1 cellular context compared by ENCODE assay signal in the genomic region with DNA sequence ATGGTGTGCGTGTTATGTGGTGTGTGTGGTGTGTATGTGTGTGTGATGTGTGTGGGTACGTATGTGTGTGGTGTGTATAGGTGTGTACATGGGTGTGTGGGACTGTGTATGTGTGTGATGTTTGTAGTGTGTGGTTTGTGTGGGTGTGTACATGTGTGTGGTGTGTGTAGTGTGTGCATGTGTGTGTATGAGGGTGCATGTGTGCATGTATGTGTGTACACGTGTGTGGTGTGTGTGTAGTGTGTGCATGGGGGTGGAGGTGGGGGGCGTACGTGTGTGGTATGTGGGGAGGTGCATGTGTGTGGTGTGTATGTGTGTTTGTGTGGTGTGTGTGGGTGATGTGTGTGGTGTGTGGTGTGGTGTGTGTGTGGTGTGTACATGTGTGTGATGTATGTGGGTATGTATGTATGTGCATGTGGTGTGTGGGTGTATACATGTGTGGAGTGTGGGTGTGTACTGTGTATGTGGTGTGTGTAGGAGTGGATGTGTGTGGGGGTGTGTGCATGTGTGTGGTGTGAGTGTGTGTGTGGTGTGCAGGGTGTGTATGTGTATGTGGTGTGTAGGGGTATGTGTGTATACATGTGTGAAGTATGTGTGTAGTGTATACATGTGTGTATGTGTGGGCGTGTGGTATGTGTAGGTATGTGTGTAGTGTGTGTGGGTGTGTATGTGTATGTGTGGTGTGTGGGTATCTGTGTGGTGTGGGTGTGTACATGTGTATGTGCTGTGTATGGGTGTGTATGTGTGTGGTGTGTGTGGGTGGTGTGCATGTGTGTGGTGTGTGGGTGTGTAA.
TF ChIP-seq lines count a peak whose summit lies in the region.

No MANE protein-coding gene starts in this region.

TF ChIP-seq in HEK293, 187 proteins besides CTCF, POLR2A, EP300 and RAD21 (continued from another document and continues in another):
- TF ChIP-seq, protein P1, sequence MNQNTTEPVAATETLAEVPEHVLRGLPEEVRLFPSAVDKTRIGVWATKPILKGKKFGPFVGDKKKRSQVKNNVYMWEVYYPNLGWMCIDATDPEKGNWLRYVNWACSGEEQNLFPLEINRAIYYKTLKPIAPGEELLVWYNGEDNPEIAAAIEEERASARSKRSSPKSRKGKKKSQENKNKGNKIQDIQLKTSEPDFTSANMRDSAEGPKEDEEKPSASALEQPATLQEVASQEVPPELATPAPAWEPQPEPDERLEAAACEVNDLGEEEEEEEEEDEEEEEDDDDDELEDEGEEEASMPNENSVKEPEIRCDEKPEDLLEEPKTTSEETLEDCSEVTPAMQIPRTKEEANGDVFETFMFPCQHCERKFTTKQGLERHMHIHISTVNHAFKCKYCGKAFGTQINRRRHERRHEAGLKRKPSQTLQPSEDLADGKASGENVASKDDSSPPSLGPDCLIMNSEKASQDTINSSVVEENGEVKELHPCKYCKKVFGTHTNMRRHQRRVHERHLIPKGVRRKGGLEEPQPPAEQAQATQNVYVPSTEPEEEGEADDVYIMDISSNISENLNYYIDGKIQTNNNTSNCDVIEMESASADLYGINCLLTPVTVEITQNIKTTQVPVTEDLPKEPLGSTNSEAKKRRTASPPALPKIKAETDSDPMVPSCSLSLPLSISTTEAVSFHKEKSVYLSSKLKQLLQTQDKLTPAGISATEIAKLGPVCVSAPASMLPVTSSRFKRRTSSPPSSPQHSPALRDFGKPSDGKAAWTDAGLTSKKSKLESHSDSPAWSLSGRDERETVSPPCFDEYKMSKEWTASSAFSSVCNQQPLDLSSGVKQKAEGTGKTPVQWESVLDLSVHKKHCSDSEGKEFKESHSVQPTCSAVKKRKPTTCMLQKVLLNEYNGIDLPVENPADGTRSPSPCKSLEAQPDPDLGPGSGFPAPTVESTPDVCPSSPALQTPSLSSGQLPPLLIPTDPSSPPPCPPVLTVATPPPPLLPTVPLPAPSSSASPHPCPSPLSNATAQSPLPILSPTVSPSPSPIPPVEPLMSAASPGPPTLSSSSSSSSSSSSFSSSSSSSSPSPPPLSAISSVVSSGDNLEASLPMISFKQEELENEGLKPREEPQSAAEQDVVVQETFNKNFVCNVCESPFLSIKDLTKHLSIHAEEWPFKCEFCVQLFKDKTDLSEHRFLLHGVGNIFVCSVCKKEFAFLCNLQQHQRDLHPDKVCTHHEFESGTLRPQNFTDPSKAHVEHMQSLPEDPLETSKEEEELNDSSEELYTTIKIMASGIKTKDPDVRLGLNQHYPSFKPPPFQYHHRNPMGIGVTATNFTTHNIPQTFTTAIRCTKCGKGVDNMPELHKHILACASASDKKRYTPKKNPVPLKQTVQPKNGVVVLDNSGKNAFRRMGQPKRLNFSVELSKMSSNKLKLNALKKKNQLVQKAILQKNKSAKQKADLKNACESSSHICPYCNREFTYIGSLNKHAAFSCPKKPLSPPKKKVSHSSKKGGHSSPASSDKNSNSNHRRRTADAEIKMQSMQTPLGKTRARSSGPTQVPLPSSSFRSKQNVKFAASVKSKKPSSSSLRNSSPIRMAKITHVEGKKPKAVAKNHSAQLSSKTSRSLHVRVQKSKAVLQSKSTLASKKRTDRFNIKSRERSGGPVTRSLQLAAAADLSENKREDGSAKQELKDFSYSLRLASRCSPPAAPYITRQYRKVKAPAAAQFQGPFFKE (tag by site-specific recombination; IDR thresholded peaks at IDR 0.05; ENCODE audit: borderline replicate concordance): 0 out of 2 replicates have a peak, but pooled peaks have one; percentile 44
- TF ChIP-seq SP3 (tag by site-specific recombination; IDR thresholded peaks at IDR 0.05) (no peak), EGR2 (tag by site-specific recombination; IDR thresholded peaks at IDR 0.05; ENCODE audit: low read depth) (peak; percentile 93), GLI2 (tag by site-specific recombination; IDR thresholded peaks at IDR 0.05; ENCODE audit: borderline replicate concordance, low read depth) (no peak), ZXDB (tag by site-specific recombination; IDR thresholded peaks at IDR 0.05) (no peak), PRDM1 (tag by site-specific recombination; IDR thresholded peaks at IDR 0.05) (no peak), ZNF747 (tag by site-specific recombination; IDR thresholded peaks at IDR 0.05) (no peak), ZNF610 (tag by site-specific recombination; IDR thresholded peaks at IDR 0.05; ENCODE audit: borderline replicate concordance) (no peak), ZNF114 (tag by site-specific recombination; IDR thresholded peaks at IDR 0.05) (peak; percentile 65; the same call in 1 of the 2 replicates), SP2 (tag by site-specific recombination; IDR thresholded peaks at IDR 0.05) (no peak), ZNF354C (tag by site-specific recombination; IDR thresholded peaks at IDR 0.05; ENCODE audit: borderline replicate concordance, low read depth) (no peak), ZNF292 (tag by site-specific recombination; IDR thresholded peaks at IDR 0.05; ENCODE audit: borderline replicate concordance, low read depth) (no peak), KLF1 (tag by site-specific recombination; IDR thresholded peaks at IDR 0.05) (no peak), ZNF624 (tag by site-specific recombination; IDR thresholded peaks at IDR 0.05) (no peak), MEIS1 (CRISPR knock-in tag; IDR thresholded peaks at IDR 0.05; ENCODE audit: borderline replicate concordance) (no peak), ZNF707 (tag by site-specific recombination; IDR thresholded peaks at IDR 0.05) (no peak; the same call in 1 of the 2 replicates), ZSCAN23 (tag by site-specific recombination; IDR thresholded peaks at IDR 0.05) (no peak), FEZF1 (tag by site-specific recombination; IDR thresholded peaks at IDR 0.05) (no peak), ZNF473 (tag by site-specific recombination; IDR thresholded peaks at IDR 0.05) (no peak), MZF1 (tag by site-specific recombination; IDR thresholded peaks at IDR 0.05; ENCODE audit: borderline replicate concordance) (no peak), ZNF133 (tag by site-specific recombination; IDR thresholded peaks at IDR 0.05) (no peak; the same call in 1 of the 2 replicates), ZNF391 (tag by site-specific recombination; IDR thresholded peaks at IDR 0.05; ENCODE audit: borderline replicate concordance, low read depth) (no peak; the same call in 1 of the 2 replicates), ZNF174 (tag by site-specific recombination; IDR thresholded peaks at IDR 0.05) (no peak), ZNF776 (tag by site-specific recombination; IDR thresholded peaks at IDR 0.05; ENCODE audit: borderline replicate concordance) (peak; percentile 82), ZNF555 (tag by site-specific recombination; conservative IDR thresholded peaks at IDR 0.05) (no peak), YY1 (tag by site-specific recombination; IDR thresholded peaks at IDR 0.05) (no peak), ZNF311 (tag by site-specific recombination; IDR thresholded peaks at IDR 0.05; ENCODE audit: borderline replicate concordance) (no peak)
- TF ChIP-seq, protein P2, sequence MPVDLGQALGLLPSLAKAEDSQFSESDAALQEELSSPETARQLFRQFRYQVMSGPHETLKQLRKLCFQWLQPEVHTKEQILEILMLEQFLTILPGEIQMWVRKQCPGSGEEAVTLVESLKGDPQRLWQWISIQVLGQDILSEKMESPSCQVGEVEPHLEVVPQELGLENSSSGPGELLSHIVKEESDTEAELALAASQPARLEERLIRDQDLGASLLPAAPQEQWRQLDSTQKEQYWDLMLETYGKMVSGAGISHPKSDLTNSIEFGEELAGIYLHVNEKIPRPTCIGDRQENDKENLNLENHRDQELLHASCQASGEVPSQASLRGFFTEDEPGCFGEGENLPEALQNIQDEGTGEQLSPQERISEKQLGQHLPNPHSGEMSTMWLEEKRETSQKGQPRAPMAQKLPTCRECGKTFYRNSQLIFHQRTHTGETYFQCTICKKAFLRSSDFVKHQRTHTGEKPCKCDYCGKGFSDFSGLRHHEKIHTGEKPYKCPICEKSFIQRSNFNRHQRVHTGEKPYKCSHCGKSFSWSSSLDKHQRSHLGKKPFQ (tag by site-specific recombination; IDR thresholded peaks at IDR 0.05): peak; percentile 90
- TF ChIP-seq, protein P3, sequence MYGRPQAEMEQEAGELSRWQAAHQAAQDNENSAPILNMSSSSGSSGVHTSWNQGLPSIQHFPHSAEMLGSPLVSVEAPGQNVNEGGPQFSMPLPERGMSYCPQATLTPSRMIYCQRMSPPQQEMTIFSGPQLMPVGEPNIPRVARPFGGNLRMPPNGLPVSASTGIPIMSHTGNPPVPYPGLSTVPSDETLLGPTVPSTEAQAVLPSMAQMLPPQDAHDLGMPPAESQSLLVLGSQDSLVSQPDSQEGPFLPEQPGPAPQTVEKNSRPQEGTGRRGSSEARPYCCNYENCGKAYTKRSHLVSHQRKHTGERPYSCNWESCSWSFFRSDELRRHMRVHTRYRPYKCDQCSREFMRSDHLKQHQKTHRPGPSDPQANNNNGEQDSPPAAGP (tag by site-specific recombination; IDR thresholded peaks at IDR 0.05): no peak
- TF ChIP-seq, protein P4, sequence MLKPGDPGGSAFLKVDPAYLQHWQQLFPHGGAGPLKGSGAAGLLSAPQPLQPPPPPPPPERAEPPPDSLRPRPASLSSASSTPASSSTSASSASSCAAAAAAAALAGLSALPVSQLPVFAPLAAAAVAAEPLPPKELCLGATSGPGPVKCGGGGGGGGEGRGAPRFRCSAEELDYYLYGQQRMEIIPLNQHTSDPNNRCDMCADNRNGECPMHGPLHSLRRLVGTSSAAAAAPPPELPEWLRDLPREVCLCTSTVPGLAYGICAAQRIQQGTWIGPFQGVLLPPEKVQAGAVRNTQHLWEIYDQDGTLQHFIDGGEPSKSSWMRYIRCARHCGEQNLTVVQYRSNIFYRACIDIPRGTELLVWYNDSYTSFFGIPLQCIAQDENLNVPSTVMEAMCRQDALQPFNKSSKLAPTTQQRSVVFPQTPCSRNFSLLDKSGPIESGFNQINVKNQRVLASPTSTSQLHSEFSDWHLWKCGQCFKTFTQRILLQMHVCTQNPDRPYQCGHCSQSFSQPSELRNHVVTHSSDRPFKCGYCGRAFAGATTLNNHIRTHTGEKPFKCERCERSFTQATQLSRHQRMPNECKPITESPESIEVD (tag by site-specific recombination; IDR thresholded peaks at IDR 0.05): no peak
- TF ChIP-seq, protein P5, sequence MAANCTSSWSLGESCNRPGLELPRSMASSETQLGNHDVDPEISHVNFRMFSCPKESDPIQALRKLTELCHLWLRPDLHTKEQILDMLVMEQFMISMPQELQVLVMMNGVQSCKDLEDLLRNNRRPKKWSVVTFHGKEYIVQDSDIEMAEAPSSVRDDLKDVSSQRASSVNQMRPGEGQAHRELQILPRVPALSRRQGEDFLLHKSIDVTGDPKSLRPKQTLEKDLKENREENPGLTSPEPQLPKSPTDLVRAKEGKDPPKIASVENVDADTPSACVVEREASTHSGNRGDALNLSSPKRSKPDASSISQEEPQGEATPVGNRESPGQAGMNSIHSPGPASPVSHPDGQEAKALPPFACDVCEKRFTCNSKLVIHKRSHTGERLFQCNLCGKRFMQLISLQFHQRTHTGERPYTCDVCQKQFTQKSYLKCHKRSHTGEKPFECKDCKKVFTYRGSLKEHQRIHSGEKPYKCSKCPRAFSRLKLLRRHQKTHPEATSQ (tag by site-specific recombination; IDR thresholded peaks at IDR 0.05): no peak
- TF ChIP-seq, protein P6, sequence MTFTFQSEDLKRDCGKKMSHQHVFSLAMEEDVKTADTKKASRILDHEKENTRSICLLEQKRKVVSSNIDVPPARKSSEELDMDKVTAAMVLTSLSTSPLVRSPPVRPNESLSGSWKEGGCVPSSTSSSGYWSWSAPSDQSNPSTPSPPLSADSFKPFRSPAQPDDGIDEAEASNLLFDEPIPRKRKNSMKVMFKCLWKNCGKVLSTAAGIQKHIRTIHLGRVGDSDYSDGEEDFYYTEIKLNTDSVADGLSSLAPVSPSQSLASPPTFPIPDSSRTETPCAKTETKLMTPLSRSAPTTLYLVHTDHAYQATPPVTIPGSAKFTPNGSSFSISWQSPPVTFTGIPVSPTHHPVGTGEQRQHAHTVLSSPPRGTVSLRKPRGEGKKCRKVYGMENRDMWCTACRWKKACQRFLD (tag by site-specific recombination; IDR thresholded peaks at IDR 0.05): no peak
- TF ChIP-seq, protein P7, sequence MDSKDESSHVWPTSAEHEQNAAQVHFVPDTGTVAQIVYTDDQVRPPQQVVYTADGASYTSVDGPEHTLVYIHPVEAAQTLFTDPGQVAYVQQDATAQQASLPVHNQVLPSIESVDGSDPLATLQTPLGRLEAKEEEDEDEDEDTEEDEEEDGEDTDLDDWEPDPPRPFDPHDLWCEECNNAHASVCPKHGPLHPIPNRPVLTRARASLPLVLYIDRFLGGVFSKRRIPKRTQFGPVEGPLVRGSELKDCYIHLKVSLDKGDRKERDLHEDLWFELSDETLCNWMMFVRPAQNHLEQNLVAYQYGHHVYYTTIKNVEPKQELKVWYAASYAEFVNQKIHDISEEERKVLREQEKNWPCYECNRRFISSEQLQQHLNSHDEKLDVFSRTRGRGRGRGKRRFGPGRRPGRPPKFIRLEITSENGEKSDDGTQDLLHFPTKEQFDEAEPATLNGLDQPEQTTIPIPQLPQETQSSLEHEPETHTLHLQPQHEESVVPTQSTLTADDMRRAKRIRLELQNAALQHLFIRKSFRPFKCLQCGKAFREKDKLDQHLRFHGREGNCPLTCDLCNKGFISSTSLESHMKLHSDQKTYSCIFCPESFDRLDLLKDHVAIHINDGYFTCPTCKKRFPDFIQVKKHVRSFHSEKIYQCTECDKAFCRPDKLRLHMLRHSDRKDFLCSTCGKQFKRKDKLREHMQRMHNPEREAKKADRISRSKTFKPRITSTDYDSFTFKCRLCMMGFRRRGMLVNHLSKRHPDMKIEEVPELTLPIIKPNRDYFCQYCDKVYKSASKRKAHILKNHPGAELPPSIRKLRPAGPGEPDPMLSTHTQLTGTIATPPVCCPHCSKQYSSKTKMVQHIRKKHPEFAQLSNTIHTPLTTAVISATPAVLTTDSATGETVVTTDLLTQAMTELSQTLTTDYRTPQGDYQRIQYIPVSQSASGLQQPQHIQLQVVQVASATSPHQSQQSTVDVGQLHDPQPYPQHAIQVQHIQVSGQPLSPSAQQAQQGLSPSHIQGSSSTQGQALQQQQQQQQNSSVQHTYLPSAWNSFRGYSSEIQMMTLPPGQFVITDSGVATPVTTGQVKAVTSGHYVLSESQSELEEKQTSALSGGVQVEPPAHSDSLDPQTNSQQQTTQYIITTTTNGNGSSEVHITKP (tag by site-specific recombination; IDR thresholded peaks at IDR 0.05): no peak
- TF ChIP-seq, protein P8, sequence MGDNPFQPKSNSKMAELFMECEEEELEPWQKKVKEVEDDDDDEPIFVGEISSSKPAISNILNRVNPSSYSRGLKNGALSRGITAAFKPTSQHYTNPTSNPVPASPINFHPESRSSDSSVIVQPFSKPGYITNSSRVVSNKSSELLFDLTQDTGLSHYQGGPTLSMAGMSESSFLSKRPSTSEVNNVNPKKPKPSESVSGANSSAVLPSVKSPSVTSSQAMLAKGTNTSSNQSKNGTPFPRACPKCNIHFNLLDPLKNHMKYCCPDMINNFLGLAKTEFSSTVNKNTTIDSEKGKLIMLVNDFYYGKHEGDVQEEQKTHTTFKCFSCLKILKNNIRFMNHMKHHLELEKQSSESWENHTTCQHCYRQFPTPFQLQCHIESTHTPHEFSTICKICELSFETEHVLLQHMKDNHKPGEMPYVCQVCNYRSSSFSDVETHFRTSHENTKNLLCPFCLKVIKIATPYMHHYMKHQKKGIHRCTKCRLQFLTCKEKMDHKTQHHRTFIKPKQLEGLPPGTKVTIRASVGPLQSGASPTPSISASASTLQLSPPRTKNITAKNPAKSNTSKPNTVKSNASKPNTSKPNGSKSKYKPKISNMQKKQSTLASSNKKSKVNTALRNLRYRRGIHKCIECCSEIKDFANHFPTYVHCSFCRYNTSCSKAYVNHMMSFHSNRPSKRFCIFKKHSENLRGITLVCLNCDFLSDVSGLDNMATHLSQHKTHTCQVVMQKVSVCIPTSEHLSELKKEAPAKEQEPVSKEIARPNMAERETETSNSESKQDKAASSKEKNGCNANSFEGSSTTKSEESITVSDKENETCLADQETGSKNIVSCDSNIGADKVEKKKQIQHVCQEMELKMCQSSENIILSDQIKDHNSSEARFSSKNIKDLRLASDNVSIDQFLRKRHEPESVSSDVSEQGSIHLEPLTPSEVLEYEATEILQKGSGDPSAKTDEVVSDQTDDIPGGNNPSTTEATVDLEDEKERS (tag by site-specific recombination; IDR thresholded peaks at IDR 0.05): no peak
